In the genomic region with DNA sequence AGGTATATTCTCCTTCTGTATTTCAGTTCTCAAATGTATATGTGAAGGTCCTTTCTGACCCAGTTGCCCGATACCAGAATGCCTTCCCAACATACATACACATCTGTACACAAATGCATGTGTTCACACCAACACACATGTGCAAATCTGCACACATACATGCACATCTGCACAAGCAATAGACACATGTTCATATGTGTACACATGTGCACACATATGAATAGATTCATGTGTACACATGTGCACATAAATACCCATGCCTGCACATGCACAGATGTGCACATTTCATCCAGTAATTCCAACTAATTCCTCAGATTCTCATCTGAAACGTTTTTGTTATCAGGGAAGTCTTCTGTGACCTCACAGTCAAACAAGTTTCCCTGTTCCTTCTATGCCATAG, we compare ENCODE assay signal across 23 cellular contexts.
"Had no signal": no experiment of that assay in that cellular context is flagged by ENCODE, and none has a peak within 500 bp of the region (broad histone marks: within the 10 kb centered on the region; RNA-seq: fewer than 3 reads in every experiment).

No MANE protein-coding gene starts in this region.

- H3K27ac ChIP-seq: colonic mucosa, esophagus squamous epithelium, gastrocnemius medialis, heart right ventricle, left lung, lower lobe of right lung had no signal

- FAIRE-seq: endometrium, islet of Langerhans, keratinocyte had no signal

- DNase-seq: colonic mucosa; cortex of kidney; effector CD8-positive, alpha-beta T cell; effector memory CD8-positive, alpha-beta T cell; endodermal cell; esophagus squamous epithelium; foreskin fibroblast; foreskin melanocyte; gastrocnemius medialis; glutamatergic neuron; head of caudate nucleus; heart right ventricle; hippocampal formation; left cardiac atrium; left lung; left ventricle myocardium superior; lower lobe of right lung; mesenchymal stem cell; mucosa of descending colon; naive B cell had no signal

- H3K27me3 ChIP-seq: colonic mucosa, esophagus squamous epithelium, gastrocnemius medialis, heart right ventricle, left lung had no signal

- H3K36me3 ChIP-seq: colonic mucosa, esophagus squamous epithelium, gastrocnemius medialis, heart right ventricle, left lung, lower lobe of right lung had no signal

- H3K9me3 ChIP-seq: colonic mucosa, esophagus squamous epithelium, gastrocnemius medialis, heart right ventricle, left lung, lower lobe of right lung, mucosa of descending colon had no signal

- H3K4me1 ChIP-seq: colonic mucosa, esophagus squamous epithelium, gastrocnemius medialis, heart right ventricle, left lung, lower lobe of right lung had no signal

- ATAC-seq: effector memory CD8-positive, alpha-beta T cell; gastrocnemius medialis; heart right ventricle; left cardiac atrium; left lung; left ventricle myocardium superior; lower lobe of right lung; mucosa of descending colon had no signal

- H3K4me3 ChIP-seq: colonic mucosa, esophagus squamous epithelium, gastrocnemius medialis, heart right ventricle, left lung, lower lobe of right lung, mucosa of descending colon had no signal
